In the genomic region with DNA sequence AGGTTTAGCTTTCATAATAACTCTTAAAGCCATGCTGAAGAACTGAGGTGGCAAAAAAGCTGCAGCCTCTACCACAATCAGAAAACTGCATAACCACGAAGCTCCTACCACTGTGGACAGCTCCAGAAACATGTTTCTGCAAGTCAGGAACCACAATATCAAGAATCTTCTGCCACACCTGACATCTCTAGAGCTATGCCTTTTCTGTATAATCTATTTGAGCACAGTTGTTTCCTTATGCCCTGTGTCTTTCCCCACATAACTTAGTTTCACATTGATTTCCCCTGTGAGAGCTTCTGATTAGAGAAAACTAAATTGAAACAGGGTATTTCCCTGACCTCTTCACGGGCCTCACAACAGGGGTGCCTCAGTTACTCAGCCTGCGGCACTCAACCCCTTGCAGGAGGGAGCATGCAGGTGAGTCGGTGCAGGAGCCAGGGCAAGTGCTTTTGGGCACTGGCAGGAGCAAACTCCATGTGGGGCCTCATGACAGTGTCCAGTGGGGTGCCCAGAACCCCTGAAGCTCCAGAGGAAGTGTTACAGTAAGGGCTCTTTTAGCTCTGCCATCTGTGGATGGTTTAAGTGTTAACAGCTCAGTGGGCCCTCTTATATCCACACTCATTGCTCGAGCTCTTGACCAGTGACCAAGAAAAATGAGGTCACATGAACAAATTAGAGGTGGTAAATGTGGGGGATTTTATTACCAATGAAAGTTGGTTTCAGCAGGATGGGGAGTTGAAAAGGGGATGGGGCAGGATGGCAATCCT, we compare ENCODE assay signal across 14 cellular contexts.
DNase-seq lines count a peak whose midpoint lies in the region; ATAC-seq and TF ChIP-seq lines count a peak whose summit lies in the region.
"Had no signal": no experiment of that assay in that cellular context is flagged by ENCODE, and none has a peak within 500 bp of the region (broad histone marks: within the 10 kb centered on the region; RNA-seq: fewer than 3 reads in every experiment).

No MANE protein-coding gene starts in this region.

- DNase-seq in foreskin keratinocyte (peak; percentile 28 to 59), right cardiac atrium (no peak), NCI-H2107 (lab: John Stamatoyannopoulos, UW) (no peak), epidermal melanocyte (ENCODE audit: insufficient read length, low spot score) (no peak)
- DNase-seq: activated CD8-positive, alpha-beta T cell treated with anti-CD3 and anti-CD28 coated beads for 36 hours; effector memory CD4-positive, alpha-beta T cell; mesendoderm; NCI-H1092; NCI-H526 treated with DMSO at 0.1 percent for 48 hours had no signal

- ATAC-seq in GM19023 (IDR thresholded peaks at IDR 0.05; ENCODE audit: unreplicated experiment) (peak; percentile 67), GM21619 (IDR thresholded peaks at IDR 0.05; ENCODE audit: unreplicated experiment) (peak; percentile 70), HG03175 (IDR thresholded peaks at IDR 0.05; ENCODE audit: unreplicated experiment) (peak; percentile 62), foreskin keratinocyte (peak; percentile 66), right cardiac atrium (no peak), HG03097 (IDR thresholded peaks at IDR 0.05; ENCODE audit: low FRiP score, unreplicated experiment) (no peak)
- ATAC-seq: activated CD8-positive, alpha-beta T cell treated with anti-CD3 and anti-CD28 coated beads for 36 hours had no signal

- intact Hi-C loops in right cardiac atrium (cut with DNase I), result no loop called here

- 64% methylated on average over 5 of the region's 5 CpGs for WGBS in right cardiac atrium

- H3K27ac ChIP-seq in foreskin keratinocyte, result no peak overlapping the region
- H3K27ac ChIP-seq in right cardiac atrium (ENCODE audit: low read length), result no peak overlapping the region
- H3K27ac ChIP-seq: hepatocyte had no signal

- H3K4me1 ChIP-seq in foreskin keratinocyte (peaks cover 1% of the 10 kb centered on the region), right cardiac atrium (ENCODE audit: control insufficient read depth, insufficient read depth, low read length) (no peaks in the 10 kb centered on the region)

- TF ChIP-seq CTCF in foreskin keratinocyte (conservative IDR thresholded peaks at IDR 0.05), result no peak

- H3K9me3 ChIP-seq in right cardiac atrium (ENCODE audit: control insufficient read depth, low read length), result no peaks in the 10 kb centered on the region

- H3K27me3 ChIP-seq in foreskin keratinocyte (peaks cover 10% of the 10 kb centered on the region), right cardiac atrium (ENCODE audit: control insufficient read depth, insufficient read depth) (no peaks in the 10 kb centered on the region)
- H3K27me3 ChIP-seq: hepatocyte had no signal

- no peak overlapping the region for H3K4me3 ChIP-seq in right cardiac atrium (ENCODE audit: low read length)
- H3K4me3 ChIP-seq: hepatocyte had no signal

Comparison
In these comparisons a context has a peak if more than half of its experiments do, and no peak if none do; other contexts are left out.
1. ATAC-seq: peak in GM19023 (single experiment), GM21619 (single experiment), HG03175 (single experiment) and foreskin keratinocyte (single experiment); none in right cardiac atrium (0 of 2) and HG03097 (single experiment).
2. DNase-seq: peak in foreskin keratinocyte (2 of 2); none in right cardiac atrium (0 of 3), NCI-H2107 (single experiment) and epidermal melanocyte (single experiment).